ENCODE assay signal across 31 cellular contexts in genomic region chr5:6142353-6142752, GRCh38.
"Had no signal": no experiment of that assay in that cellular context is flagged by ENCODE, and none has a peak within 500 bp of the region (broad histone marks: within the 10 kb centered on the region; RNA-seq: fewer than 3 reads in every experiment).

No MANE protein-coding gene starts in this region.

- H3K4me1 ChIP-seq: adrenal gland, ascending aorta, body of pancreas, breast epithelium had no signal

- H3K27me3 ChIP-seq: adrenal gland, ascending aorta, body of pancreas, brain microvascular endothelial cell, breast epithelium, cardiac muscle cell had no signal

- H3K27ac ChIP-seq: adrenal gland, ascending aorta, body of pancreas, brain microvascular endothelial cell, breast epithelium, cardiac muscle cell had no signal

- H3K9me3 ChIP-seq: adrenal gland, ascending aorta, body of pancreas, breast epithelium had no signal

- DNase-seq: activated effector memory CD4-positive, alpha-beta T cell treated with anti-CD3 and anti-CD28 coated beads, Interleukin-2, amount 50 U/mL, for 16 hours; activated effector memory CD4-positive, alpha-beta T cell treated with Interleukin-2 at 50 U/mL for 16 hours; activated gamma-delta T cell; activated gamma-delta T cell treated with Interleukin-2 at 50 U/mL for 16 hours; activated naive CD4-positive, alpha-beta T cell; activated naive CD4-positive, alpha-beta T cell treated with anti-CD3 and anti-CD28 coated beads for 36 hours; activated naive CD4-positive, alpha-beta T cell treated with anti-CD3 and anti-CD28 coated beads, Interleukin-2, amount 10 ng/mL, durations not matched to agents 7 days and 5 days; activated naive CD4-positive, alpha-beta T cell treated with anti-CD3 and anti-CD28 coated beads, Interleukin-2, amount 50 U/mL, for 16 hours; activated naive CD4-positive, alpha-beta T cell treated with Interleukin-2 at 50 U/mL for 16 hours; activated naive CD8-positive, alpha-beta T cell treated with anti-CD3 and anti-CD28 coated beads for 36 hours; activated naive CD8-positive, alpha-beta T cell treated with anti-CD3 and anti-CD28 coated beads, Interleukin-2, amount 10 ng/mL, durations not matched to agents 7 days and 5 days; activated naive CD8-positive, alpha-beta T cell treated with anti-CD3 and anti-CD28 coated beads, Interleukin-2, amount 50 U/mL, for 24 hours; activated T-cell treated with anti-CD3 and anti-CD28 coated beads, Interleukin-2, amount 50 U/mL, for 24 hours; activated T-cell treated with anti-CD3 and anti-CD28 coated beads, Interleukin-2, amount 50 U/mL, for 4 hours; activated T-cell treated with anti-CD3 and anti-CD28 coated beads, Interleukin-2, amount 50 U/mL, for 48 hours; activated T-cell treated with anti-CD3 and anti-CD28 coated beads, Interleukin-2, amount 50 U/mL, for 72 hours; adrenal gland; amniotic stem cell; amygdala; anterior cingulate cortex; aorta; body of pancreas; brain microvascular endothelial cell; caudate nucleus; central memory CD4-positive, alpha-beta T cell; cerebellar nuclear complex had no signal

- ATAC-seq: activated naive CD4-positive, alpha-beta T cell treated with anti-CD3 and anti-CD28 coated beads, Interleukin-2, amount 50 U/mL, for 72 hours; activated naive CD8-positive, alpha-beta T cell treated with anti-CD3 and anti-CD28 coated beads, Interleukin-2, amount 50 U/mL, for 24 hours; activated T-cell treated with anti-CD3 and anti-CD28 coated beads, Interleukin-2, amount 50 U/mL, for 4 hours; activated T-cell treated with anti-CD3 and anti-CD28 coated beads, Interleukin-2, amount 50 U/mL, for 72 hours; activated T-helper 17 cell treated with anti-CD3 and anti-CD28 coated beads, Interleukin-2, amount 50 U/mL, for 72 hours; body of pancreas had no signal

- H3K4me3 ChIP-seq: adrenal gland, ascending aorta, body of pancreas, breast epithelium, cardiac muscle cell had no signal

- H3K36me3 ChIP-seq: adrenal gland, ascending aorta, brain microvascular endothelial cell, breast epithelium, cardiac muscle cell had no signal
